8 cellular contexts compared by ENCODE assay signal in genomic region chr11:35035894-35036408, GRCh38.
DNase-seq lines count a peak whose midpoint lies in the region; ATAC-seq and TF ChIP-seq lines count a peak whose summit lies in the region.

No MANE protein-coding gene starts in this region.

- no peaks in the 10 kb centered on the region for H4K20me1 ChIP-seq in GM23248 (ENCODE audit: insufficient read depth)

- H3K27ac Mint-ChIP-seq in type B pancreatic cell, result no peak overlapping the region

- H3K79me1 ChIP-seq in mesendoderm (ENCODE audit: low read length), result no peaks in the 10 kb centered on the region

- H3K27ac ChIP-seq in GM23248, result peak overlapping the region; percentile 50
- H3K27ac ChIP-seq in right cardiac atrium (ENCODE audit: low read length), result no peak overlapping the region
- H3K27ac ChIP-seq in mesendoderm (ENCODE audit: low read depth, low read length), result no peak overlapping the region

- H3K27me3 Mint-ChIP-seq in type B pancreatic cell, result peaks cover 4% of the 10 kb centered on the region

- no peak overlapping the region for H3K56ac ChIP-seq in mesendoderm (ENCODE audit: low read length)

- no peak overlapping the region for H2AFZ ChIP-seq in GM23248

- no peaks in the 10 kb centered on the region for H3K4me1 Mint-ChIP-seq in type B pancreatic cell (ENCODE audit: unreplicated experiment)

- no peak overlapping the region for H4K8ac ChIP-seq in mesendoderm (ENCODE audit: low read depth, low read length)

- H3K4me1 ChIP-seq in GM23248 (ENCODE audit: insufficient read depth) (peaks cover 58% of the 10 kb centered on the region), right cardiac atrium (ENCODE audit: control insufficient read depth, insufficient read depth, low read length) (no peaks in the 10 kb centered on the region), mesendoderm (ENCODE audit: control insufficient read depth, low read depth, low read length) (peaks cover 3% of the 10 kb centered on the region)

- in situ Hi-C loops in GM23248 (cut with MboI), result no loop called here

- H3K9me2 ChIP-seq in GM23248 (ENCODE audit: insufficient read depth), result peaks cover 7% of the 10 kb centered on the region; the same call in 1 of the 2 replicates

- peaks cover 47% of the 10 kb centered on the region for H3F3A ChIP-seq in GM23248 (ENCODE audit: insufficient read depth)

- H3K9ac ChIP-seq in GM23248 (peak overlapping the region; percentile 18; the same call in 1 of the 2 replicates), mesendoderm (ENCODE audit: low read length) (no peak overlapping the region)

- WGBS in GM23248 (ENCODE audit: low coverage in 1 of 2, low lambda C conversion rate in 2 of 2, missing lambda C conversion rate in 2 of 2), 2 experiments, result 44 to 52% methylated on average over 3 of the region's 3 CpGs
- 63% methylated on average over 3 of the region's 3 CpGs for whole genome bisulfite sequencing in right cardiac atrium
- no CpG with 5 or more reads among the region's 3 CpGs for WGBS in mesendoderm (ENCODE audit: extremely low coverage, insufficient coverage, low lambda C conversion rate)

- no peaks in the 10 kb centered on the region for H3K36me3 ChIP-seq in GM23248 (ENCODE audit: low read depth)
- H3K36me3 ChIP-seq in mesendoderm (ENCODE audit: control insufficient read depth, insufficient read depth, low read length), result no peaks in the 10 kb centered on the region

- no peak overlapping the region for H2BK15ac ChIP-seq in mesendoderm (replicated peaks; ENCODE audit: low read depth)

- H3K4me3 ChIP-seq in GM23248, result no peak overlapping the region
- H3K4me3 ChIP-seq in right cardiac atrium (ENCODE audit: low read length), result no peak overlapping the region
- no peak overlapping the region for H3K4me3 ChIP-seq in mesendoderm (ENCODE audit: low read length)

- H3K4ac ChIP-seq in mesendoderm (ENCODE audit: low read depth, low read length), result no peak overlapping the region

- no peak for TF ChIP-seq CTCF in type B pancreatic cell (conservative IDR thresholded peaks at IDR 0.05)

- H3K36me3 Mint-ChIP-seq in type B pancreatic cell, result no peaks in the 10 kb centered on the region

- H2BK5ac ChIP-seq in mesendoderm (ENCODE audit: low read length), result no peak overlapping the region

- no peak overlapping the region for H4K5ac ChIP-seq in mesendoderm (ENCODE audit: low read length)

- H3K4me2 ChIP-seq in GM23248 (ENCODE audit: unreplicated experiment) (peak overlapping the region; percentile 52), mesendoderm (ENCODE audit: low read length) (no peak overlapping the region)

- no peaks in the 10 kb centered on the region for H3K27me3 ChIP-seq in GM23248 (replicated peaks; ENCODE audit: insufficient read depth)
- H3K27me3 ChIP-seq in right cardiac atrium (ENCODE audit: control insufficient read depth, insufficient read depth), result no peaks in the 10 kb centered on the region
- H3K27me3 ChIP-seq in mesendoderm (ENCODE audit: insufficient read depth, low read length, poor library complexity), result no peaks in the 10 kb centered on the region

- H3K18ac ChIP-seq in mesendoderm (ENCODE audit: low read length), result no peak overlapping the region

- no peak overlapping the region for H2AK5ac ChIP-seq in mesendoderm (ENCODE audit: low read length)

- H3K79me2 ChIP-seq in GM23248 (ENCODE audit: insufficient read depth), result no peaks in the 10 kb centered on the region
- H3K79me2 ChIP-seq in mesendoderm (ENCODE audit: control insufficient read depth, insufficient read depth, low read length), result no peaks in the 10 kb centered on the region

- no peak overlapping the region for H3K23ac ChIP-seq in mesendoderm (ENCODE audit: low read length)

- H3K9me3 Mint-ChIP-seq in type B pancreatic cell, result peaks cover 4% of the 10 kb centered on the region

- intact Hi-C loops in right cardiac atrium (cut with DNase I), result no loop called here

- ATAC-seq in right cardiac atrium, result peak; percentile 55 to 64
- ATAC-seq in HG02571 (IDR thresholded peaks at IDR 0.05; ENCODE audit: unreplicated experiment), result no peak

- H3K9me3 ChIP-seq in GM23248 (ENCODE audit: low read depth), result no peaks in the 10 kb centered on the region
- H3K9me3 ChIP-seq in right cardiac atrium (ENCODE audit: control insufficient read depth, low read length), result no peaks in the 10 kb centered on the region

- H2BK120ac ChIP-seq in mesendoderm (ENCODE audit: low read depth, low read length), result no peak overlapping the region

- no peak overlapping the region for H3K4me3 Mint-ChIP-seq in type B pancreatic cell

- DNase-seq in COLO829 (ENCODE audit: low spot score) (peak; percentile 24), GM23248 (peak; percentile 94), SIG-M5 (lab: John Stamatoyannopoulos, UW) (peak; percentile 84), right cardiac atrium (no peak), mesendoderm (no peak), type B pancreatic cell (ENCODE audit: extremely low spot score, unreplicated experiment) (no peak), amygdala (lab: John Stamatoyannopoulos, UW) (no peak)

Comparison
In these comparisons a context has a peak if more than half of its experiments do, and no peak if none do; other contexts are left out.
1. DNase-seq: peak in COLO829 (single experiment), GM23248 (single experiment) and SIG-M5 (single experiment); none in right cardiac atrium (0 of 3), mesendoderm (single experiment), type B pancreatic cell (single experiment) and amygdala (0 of 56).